ENCODE assay signal across 14 cellular contexts in the genomic region with DNA sequence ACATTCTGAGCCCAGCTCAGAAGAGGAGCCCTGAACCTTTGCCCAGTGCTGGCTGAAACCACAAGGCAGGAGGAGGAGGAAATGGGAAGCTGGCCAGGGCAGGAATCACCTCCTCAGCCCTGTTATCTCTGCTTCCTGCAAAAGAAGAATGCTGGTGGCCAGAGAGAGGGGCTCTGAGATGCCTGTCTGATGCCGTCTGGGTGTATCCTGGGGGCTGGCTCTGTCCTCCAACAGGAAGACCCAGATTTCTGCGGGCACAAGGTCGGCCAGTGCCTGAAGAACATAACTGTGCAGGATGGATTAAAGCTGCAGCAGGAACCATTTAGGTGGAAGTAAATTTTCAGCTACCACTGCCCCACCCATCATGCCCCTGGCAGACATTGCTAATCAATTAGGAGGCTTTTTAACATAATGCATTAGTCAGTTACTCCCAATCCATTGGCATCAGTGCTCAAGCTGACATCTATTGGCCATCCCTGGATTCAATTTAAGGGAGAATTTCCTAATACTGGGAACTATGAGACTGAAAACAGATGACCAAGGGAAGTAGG.
DNase-seq lines count a peak whose midpoint lies in the region; ATAC-seq, FAIRE-seq and TF ChIP-seq lines count a peak whose summit lies in the region.
"Had no signal": no experiment of that assay in that cellular context is flagged by ENCODE, and none has a peak within 500 bp of the region (broad histone marks: within the 10 kb centered on the region; RNA-seq: fewer than 3 reads in every experiment).

No MANE protein-coding gene starts in this region.

- no peaks in the 10 kb centered on the region for H3K27me3 ChIP-seq in body of pancreas

- no peak for TF ChIP-seq RAD21 in A549 (conservative IDR thresholded peaks at IDR 0.05 in 1 of 2, IDR thresholded peaks at IDR 0.05 in 1 of 2)

- peak overlapping the region; percentile 17; the same call in 1 of the 3 replicates for H3K4me2 ChIP-seq in A549

- DNase-seq in A549 (ENCODE audit: low read depth in 1 of 2, low spot score in 1 of 2) (no peak), HPDE6-E6E7 (ENCODE audit: extremely low spot score) (peak; percentile 29), body of pancreas (peak in 3 of 4 donors; percentile 15 to 30 (median 24)), SHP77 (lab: John Stamatoyannopoulos, UW) (no peak), kidney (no peak), GM20000 (ENCODE audit: low spot score) (no peak)
- no peak for DNase-seq in activated CD4-positive, alpha-beta T cell treated with anti-CD3 and anti-CD28 coated beads for 1 hour
- DNase-seq: AML-193; NCI-H1930; stimulated activated CD4-positive, alpha-beta T cell treated with anti-CD3 and anti-CD28 coated beads, Interleukin-1b, Interleukin-23, amount 100 ng/mL, for 48 hours had no signal

- CTCF ChIA-PET in A549 (lab: Yijun Ruan, JAX): interaction anchor here (1.0 to 14.4 kb wide), 8 partner anchors 10 to 152 kb away, joined by 3 to 88 read pairs (median 3); no protein-coding TSS in a partner anchor

- POLR2A ChIA-PET in A549 (lab: Yijun Ruan, JAX): no interaction called here

- H3K9me3 ChIP-seq in A549 (no peaks in the 10 kb centered on the region), body of pancreas (no peaks in the 10 kb centered on the region), iPS-18c (ENCODE audit: control insufficient read depth, insufficient read depth, low read length) (no peaks in the 10 kb centered on the region), kidney (ENCODE audit: control insufficient read depth in 1 of 2, low read length in 2 of 2) (no peaks in the 10 kb centered on the region)

- H3K27ac ChIP-seq in A549 (peak overlapping the region in 1 of 2 experiments; percentile 69; a peak in 3 of 6 replicates), body of pancreas (no peak overlapping the region), kidney (ENCODE audit: low read depth in 2 of 2, low read length in 2 of 2) (no peak overlapping the region)

- no peak overlapping the region for H3K9ac ChIP-seq in kidney (ENCODE audit: low read length in 2 of 2)

- no peak for TF ChIP-seq POLR2A in A549 (IDR thresholded peaks at IDR 0.05; ENCODE audit: low read length)
- no peak for TF ChIP-seq POLR2A in body of pancreas (IDR thresholded peaks at IDR 0.05)

- no peak overlapping the region for H3K4me3 ChIP-seq in A549
- no peak overlapping the region for H3K4me3 ChIP-seq in body of pancreas
- 0 out of 2 replicates have a peak overlapping the region, but pooled peaks have one; percentile 10 for H3K4me3 ChIP-seq in iPS-18c (ENCODE audit: insufficient read depth, low read depth, low read length)
- H3K4me3 ChIP-seq in kidney (ENCODE audit: low read length in 2 of 2): no peak overlapping the region
- H3K4me3 ChIP-seq: dorsolateral prefrontal cortex had no signal

- H3K36me3 ChIP-seq in body of pancreas (replicated peaks in 1 of 2; ENCODE audit: insufficient read depth in 1 of 2, low read depth in 2 of 2) (no peaks in the 10 kb centered on the region), kidney (ENCODE audit: control insufficient read depth in 1 of 2, insufficient read depth in 2 of 2, low read length in 2 of 2) (no peaks in the 10 kb centered on the region)

- 83% methylated on average over 2 of the region's 3 CpGs for WGBS in A549 (ENCODE audit: missing lambda C conversion rate)
- WGBS in body of pancreas, 2 donors: 50 to 100% methylated on average over 2 to 3 of the region's 3 CpGs

- intact Hi-C loops in body of pancreas (cut with DNase I): no loop called here
- intact Hi-C loops in kidney (cut with DNase I): no loop called here

- ATAC-seq in A549 (peak in 1 of 2 experiments; percentile 36; a peak in 3 of 6 replicates), body of pancreas (peak; percentile 49)
- ATAC-seq: natural killer cell treated with Interleukin-12 subunit alpha and Interleukin-12 subunit beta and Interleukin-15 and Interleukin-18, amount 100 ng/mL, for 72 hours; WTC11 had no signal

- TF ChIP-seq CTCF in A549 (IDR thresholded peaks at IDR 0.05): no peak
- TF ChIP-seq CTCF in body of pancreas (IDR thresholded peaks at IDR 0.05): no peak
- TF ChIP-seq CTCF in kidney (IDR thresholded peaks at IDR 0.05; ENCODE audit: borderline replicate concordance, extremely low read depth, insufficient read depth): no peak
- TF ChIP-seq CTCF in GM20000 (IDR thresholded peaks at IDR 0.05; ENCODE audit: extremely low read depth, missing control alignments): no peak

- H3K4me1 ChIP-seq in A549: peaks cover 26% of the 10 kb centered on the region
- peaks cover 4% of the 10 kb centered on the region for H3K4me1 ChIP-seq in body of pancreas
- peaks cover 0 to 4% of the 10 kb centered on the region in 2 donors for H3K4me1 ChIP-seq in kidney (ENCODE audit: control insufficient read depth in 1 of 2, insufficient read depth in 1 of 2, low read depth in 1 of 2, low read length in 2 of 2)

- no peak for TF ChIP-seq EP300 in A549 (IDR thresholded peaks at IDR 0.05)

- no peak for FAIRE-seq in A549 (lab: Jason Lieb, UNC)
- no peak for FAIRE-seq in kidney (lab: Jason Lieb, UNC)

TF ChIP-seq in A549, 52 proteins besides CTCF, POLR2A, EP300 and RAD21:
- no peak for TF ChIP-seq CBX2 (IDR thresholded peaks at IDR 0.05; ENCODE audit: borderline replicate concordance, low read depth)
- TF ChIP-seq NPAS2 (CRISPR knock-in tag; IDR thresholded peaks at IDR 0.05; ENCODE audit: borderline replicate concordance): no peak
- TF ChIP-seq, protein P1, sequence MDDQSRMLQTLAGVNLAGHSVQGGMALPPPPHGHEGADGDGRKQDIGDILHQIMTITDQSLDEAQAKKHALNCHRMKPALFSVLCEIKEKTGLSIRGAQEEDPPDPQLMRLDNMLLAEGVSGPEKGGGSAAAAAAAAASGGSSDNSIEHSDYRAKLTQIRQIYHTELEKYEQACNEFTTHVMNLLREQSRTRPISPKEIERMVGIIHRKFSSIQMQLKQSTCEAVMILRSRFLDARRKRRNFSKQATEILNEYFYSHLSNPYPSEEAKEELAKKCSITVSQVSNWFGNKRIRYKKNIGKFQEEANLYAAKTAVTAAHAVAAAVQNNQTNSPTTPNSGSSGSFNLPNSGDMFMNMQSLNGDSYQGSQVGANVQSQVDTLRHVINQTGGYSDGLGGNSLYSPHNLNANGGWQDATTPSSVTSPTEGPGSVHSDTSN (IDR thresholded peaks at IDR 0.05): no peak
- TF ChIP-seq, protein P2, sequence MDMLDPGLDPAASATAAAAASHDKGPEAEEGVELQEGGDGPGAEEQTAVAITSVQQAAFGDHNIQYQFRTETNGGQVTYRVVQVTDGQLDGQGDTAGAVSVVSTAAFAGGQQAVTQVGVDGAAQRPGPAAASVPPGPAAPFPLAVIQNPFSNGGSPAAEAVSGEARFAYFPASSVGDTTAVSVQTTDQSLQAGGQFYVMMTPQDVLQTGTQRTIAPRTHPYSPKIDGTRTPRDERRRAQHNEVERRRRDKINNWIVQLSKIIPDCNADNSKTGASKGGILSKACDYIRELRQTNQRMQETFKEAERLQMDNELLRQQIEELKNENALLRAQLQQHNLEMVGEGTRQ (IDR thresholded peaks at IDR 0.05): no peak
- TF ChIP-seq RARB (CRISPR knock-in tag; IDR thresholded peaks at IDR 0.05): no peak
- TF ChIP-seq NFE2L2 (conservative IDR thresholded peaks at IDR 0.05; ENCODE audit: low read length): no peak
- TF ChIP-seq, protein P3, sequence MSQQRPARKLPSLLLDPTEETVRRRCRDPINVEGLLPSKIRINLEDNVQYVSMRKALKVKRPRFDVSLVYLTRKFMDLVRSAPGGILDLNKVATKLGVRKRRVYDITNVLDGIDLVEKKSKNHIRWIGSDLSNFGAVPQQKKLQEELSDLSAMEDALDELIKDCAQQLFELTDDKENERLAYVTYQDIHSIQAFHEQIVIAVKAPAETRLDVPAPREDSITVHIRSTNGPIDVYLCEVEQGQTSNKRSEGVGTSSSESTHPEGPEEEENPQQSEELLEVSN (IDR thresholded peaks at IDR 0.05; ENCODE audit: borderline replicate concordance, low read depth): no peak
- no peak for TF ChIP-seq HEYL (CRISPR knock-in tag; IDR thresholded peaks at IDR 0.05)
- no peak for TF ChIP-seq POLR2AphosphoS2 (conservative IDR thresholded peaks at IDR 0.05; ENCODE audit: low read length)
- TF ChIP-seq EHF (CRISPR knock-in tag; IDR thresholded peaks at IDR 0.05): no peak
- TF ChIP-seq, protein P4, sequence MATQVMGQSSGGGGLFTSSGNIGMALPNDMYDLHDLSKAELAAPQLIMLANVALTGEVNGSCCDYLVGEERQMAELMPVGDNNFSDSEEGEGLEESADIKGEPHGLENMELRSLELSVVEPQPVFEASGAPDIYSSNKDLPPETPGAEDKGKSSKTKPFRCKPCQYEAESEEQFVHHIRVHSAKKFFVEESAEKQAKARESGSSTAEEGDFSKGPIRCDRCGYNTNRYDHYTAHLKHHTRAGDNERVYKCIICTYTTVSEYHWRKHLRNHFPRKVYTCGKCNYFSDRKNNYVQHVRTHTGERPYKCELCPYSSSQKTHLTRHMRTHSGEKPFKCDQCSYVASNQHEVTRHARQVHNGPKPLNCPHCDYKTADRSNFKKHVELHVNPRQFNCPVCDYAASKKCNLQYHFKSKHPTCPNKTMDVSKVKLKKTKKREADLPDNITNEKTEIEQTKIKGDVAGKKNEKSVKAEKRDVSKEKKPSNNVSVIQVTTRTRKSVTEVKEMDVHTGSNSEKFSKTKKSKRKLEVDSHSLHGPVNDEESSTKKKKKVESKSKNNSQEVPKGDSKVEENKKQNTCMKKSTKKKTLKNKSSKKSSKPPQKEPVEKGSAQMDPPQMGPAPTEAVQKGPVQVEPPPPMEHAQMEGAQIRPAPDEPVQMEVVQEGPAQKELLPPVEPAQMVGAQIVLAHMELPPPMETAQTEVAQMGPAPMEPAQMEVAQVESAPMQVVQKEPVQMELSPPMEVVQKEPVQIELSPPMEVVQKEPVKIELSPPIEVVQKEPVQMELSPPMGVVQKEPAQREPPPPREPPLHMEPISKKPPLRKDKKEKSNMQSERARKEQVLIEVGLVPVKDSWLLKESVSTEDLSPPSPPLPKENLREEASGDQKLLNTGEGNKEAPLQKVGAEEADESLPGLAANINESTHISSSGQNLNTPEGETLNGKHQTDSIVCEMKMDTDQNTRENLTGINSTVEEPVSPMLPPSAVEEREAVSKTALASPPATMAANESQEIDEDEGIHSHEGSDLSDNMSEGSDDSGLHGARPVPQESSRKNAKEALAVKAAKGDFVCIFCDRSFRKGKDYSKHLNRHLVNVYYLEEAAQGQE (IDR thresholded peaks at IDR 0.05): no peak
- TF ChIP-seq GATA3 (IDR thresholded peaks at IDR 0.05; ENCODE audit: borderline replicate concordance): no peak
- TF ChIP-seq MYC (IDR thresholded peaks at IDR 0.05; ENCODE audit: borderline replicate concordance, low read length): no peak
- TF ChIP-seq NR3C1 (IDR thresholded peaks at IDR 0.05): no peak
- no peak for TF ChIP-seq ZNF302 (CRISPR knock-in tag; IDR thresholded peaks at IDR 0.05)
TF ChIP-seq in A549: peak in this region for 0.

Comparison
In these comparisons a context has a peak if more than half of its experiments do, and no peak if none do; other contexts are left out.
1. DNase-seq: peak in HPDE6-E6E7 (single experiment) and body of pancreas (3 of 4); none in A549 (0 of 2), SHP77 (0 of 2), kidney (single experiment), activated CD4-positive, alpha-beta T cell treated with anti-CD3 and anti-CD28 coated beads for 1 hour (single experiment) and GM20000 (single experiment).